ENCODE assay signal across 13 cellular contexts in the genomic region with DNA sequence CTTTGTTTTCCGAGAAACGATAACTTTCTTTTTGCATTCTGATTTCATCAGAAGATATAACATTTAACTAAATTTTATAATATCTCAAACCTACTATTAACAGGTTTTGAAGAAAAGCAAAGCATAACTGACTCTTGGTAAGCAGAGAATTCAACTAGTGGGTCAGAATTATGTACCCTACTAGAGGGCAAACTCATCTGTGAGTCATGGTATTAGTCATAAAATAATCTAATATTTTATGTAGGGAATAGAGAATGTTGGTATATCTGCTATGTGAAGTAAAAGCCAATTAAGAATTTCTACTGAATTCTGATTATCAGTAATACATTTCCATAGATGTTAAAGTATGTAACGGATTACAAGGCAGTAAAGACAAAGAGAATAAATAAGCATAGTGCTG. TPM values are rescaled to one million over a fixed set of nuclear protein-coding genes. Genes with fewer than 3 reads are reported as not detected.
A peak's percentile ranks its signal among the peaks of the same experiment; 100 is the strongest.
DNase-seq lines count a peak whose midpoint lies in the region; ATAC-seq and TF ChIP-seq lines count a peak whose summit lies in the region.
"Had no signal": no experiment of that assay in that cellular context is flagged by ENCODE, and none has a peak within 500 bp of the region (broad histone marks: within the 10 kb centered on the region; RNA-seq: fewer than 3 reads in every experiment).

No MANE protein-coding gene starts in this region.

- H3K27me3 ChIP-seq in RWPE2 (ENCODE audit: insufficient read depth, poor library complexity, severe bottlenecking) = no peaks in the 10 kb centered on the region
- no peaks in the 10 kb centered on the region for H3K27me3 ChIP-seq in fibroblast of lung (ENCODE audit: control insufficient read depth, insufficient read depth, low read length)
- H3K27me3 ChIP-seq: SJSA1 had no signal

- H3K4me2 ChIP-seq in fibroblast of lung (ENCODE audit: extremely low read depth, insufficient read depth, low read length) = no peak overlapping the region

- H3K9ac ChIP-seq in fibroblast of lung (ENCODE audit: insufficient read depth, low read length) = no peak overlapping the region

- H3K9me3 ChIP-seq in RWPE2 (ENCODE audit: severe bottlenecking) = no peaks in the 10 kb centered on the region
- H3K9me3 ChIP-seq in fibroblast of lung (ENCODE audit: control insufficient read depth, insufficient read depth, low read depth, low read length) = no peaks in the 10 kb centered on the region
- H3K9me3 ChIP-seq: SJSA1 had no signal

- ATAC-seq in RWPE2 (ENCODE audit: low read depth) (peak; percentile 70; the same call in 2 of the 3 replicates), HG02970 (IDR thresholded peaks at IDR 0.05; ENCODE audit: low FRiP score, unreplicated experiment) (no peak), GM18858 (IDR thresholded peaks at IDR 0.05; ENCODE audit: unreplicated experiment) (no peak)

- H3K4me3 ChIP-seq in RWPE2 (ENCODE audit: severe bottlenecking) = no peak overlapping the region
- H3K4me3 ChIP-seq in fibroblast of lung (replicated peaks in 1 of 4; ENCODE audit: control extremely low read depth in 1 of 4, insufficient read depth in 1 of 4, low read depth in 3 of 4, low read length in 4 of 4) = no peak overlapping the region
- H3K4me3 ChIP-seq: SJSA1 had no signal

- H3K27ac ChIP-seq in RWPE2 (ENCODE audit: poor library complexity, severe bottlenecking) (no peak overlapping the region), fibroblast of lung (ENCODE audit: insufficient read depth, low read length) (no peak overlapping the region)
- H3K27ac ChIP-seq: SJSA1 had no signal

- DNase-seq in EH (ENCODE audit: low read depth) (peak; percentile 5), HS-27A (ENCODE audit: low read depth) (peak; percentile 22), RWPE2 (ENCODE audit: low spot score) (no peak), fibroblast of lung (ENCODE audit: low read depth in 2 of 2) (peak; percentile 11 to 44), DMS153 (lab: John Stamatoyannopoulos, UW) (no peak), SK-N-DZ (ENCODE audit: low spot score) (no peak)
- DNase-seq: DMS 273 treated with DMSO at 0.1 percent for 48 hours; Karpas-422; NCI-H1930; NK-92 treated with Interleukin-12 subunit alpha and Interleukin-12 subunit beta, amount 100 ng/mL, for 24 hours had no signal

- H4K20me1 ChIP-seq in fibroblast of lung (ENCODE audit: control insufficient read depth, extremely low read depth, insufficient read depth, low read length) = no peaks in the 10 kb centered on the region

- H3K36me3 ChIP-seq in RWPE2 (ENCODE audit: low read depth) = peaks cover 32% of the 10 kb centered on the region
- peaks cover 4% of the 10 kb centered on the region for H3K36me3 ChIP-seq in fibroblast of lung (ENCODE audit: control insufficient read depth, insufficient read depth, low read length)

- H3K79me2 ChIP-seq in fibroblast of lung (ENCODE audit: control insufficient read depth, insufficient read depth, low read length) = no peaks in the 10 kb centered on the region

- no peak overlapping the region for H2AFZ ChIP-seq in fibroblast of lung (ENCODE audit: low read length)

- TF ChIP-seq CTCF in RWPE2 (IDR thresholded peaks at IDR 0.05; ENCODE audit: poor library complexity, severe bottlenecking) (no peak), fibroblast of lung (conservative IDR thresholded peaks at IDR 0.05 in 1 of 2, IDR thresholded peaks at IDR 0.05 in 1 of 2; ENCODE audit: low read depth in 1 of 2, low read length in 2 of 2) (no peak)

- H3K4me1 ChIP-seq in RWPE2 (ENCODE audit: insufficient read depth, poor library complexity, severe bottlenecking) (peaks cover 3% of the 10 kb centered on the region), fibroblast of lung (ENCODE audit: control insufficient read depth, extremely low read depth, insufficient read depth, low read length) (no peaks in the 10 kb centered on the region)
- H3K4me1 ChIP-seq: SJSA1 had no signal

RNA-seq across cellular contexts. Expression of a gene that starts 56.8 kb away (rescaled TPM):
- 19.5 and 20.0 TPM in 2 replicates for total RNA-seq in fibroblast of lung
- 17.3 and 21.1 TPM in 2 replicates for polyA plus RNA-seq in fibroblast of lung
- 16.6 and 22.2 TPM in 2 replicates for polyA plus RNA-seq in fibroblast of lung (2012)
- 0.85 and 0.86 TPM in 2 replicates for polyA minus RNA-seq in fibroblast of lung (ENCODE audit: low replicate concordance)
- polyA plus RNA-seq in SK-N-DZ (2014; cell fraction: cytosol; rRNA removed) = 68.0 and 69.8 TPM in 2 replicates
- polyA plus RNA-seq in SK-N-DZ (2014; cell fraction: nucleus; rRNA removed) = 35.5 and 43.2 TPM in 2 replicates

Comparison
In these comparisons a context has a peak if more than half of its experiments do, and no peak if none do; other contexts are left out.
1. DNase-seq: peak in EH (single experiment), HS-27A (single experiment) and fibroblast of lung (2 of 2); none in RWPE2 (single experiment), DMS153 (single experiment) and SK-N-DZ (single experiment).